ENCODE assay signal across 13 cellular contexts in the genomic region with DNA sequence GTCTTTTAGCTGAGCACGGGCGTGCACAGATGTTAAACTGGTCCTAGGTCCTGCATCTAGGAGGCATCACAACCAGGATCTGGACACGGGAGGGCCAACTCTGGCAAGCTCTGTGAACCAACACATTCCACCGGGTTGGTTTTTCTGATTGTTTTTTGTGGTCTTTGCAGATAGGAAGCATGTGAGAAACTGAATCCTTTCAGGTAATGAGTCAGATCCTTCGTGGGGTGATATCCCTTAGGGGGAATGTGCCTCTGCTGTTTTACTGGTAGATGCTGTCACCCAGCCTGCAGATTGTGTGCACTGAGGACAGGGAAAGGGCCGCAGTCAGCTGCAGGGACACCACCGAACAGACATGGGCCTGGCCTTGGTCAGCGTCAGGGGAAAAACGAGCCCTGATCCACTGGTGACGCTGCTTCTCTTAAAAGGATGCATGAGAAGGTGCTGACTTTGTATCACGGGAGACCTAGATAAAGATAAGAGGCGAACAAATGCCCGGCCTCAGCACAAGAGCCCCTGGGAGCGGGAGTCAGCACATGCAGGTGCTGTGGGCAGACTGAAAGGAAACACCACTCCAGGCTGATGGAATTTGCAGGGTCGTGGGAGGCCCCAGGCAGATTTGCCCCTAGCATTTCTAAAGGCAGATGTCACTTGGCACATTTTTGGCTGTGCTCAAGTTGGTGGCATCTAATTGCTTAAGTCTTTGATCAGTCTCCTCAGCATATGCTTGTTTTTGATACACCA. TPM values are rescaled to one million over a fixed set of nuclear protein-coding genes. Genes with fewer than 3 reads are reported as not detected.
A peak's percentile ranks its signal among the peaks of the same experiment; 100 is the strongest.
DNase-seq lines count a peak whose midpoint lies in the region; ATAC-seq, FAIRE-seq and TF ChIP-seq lines count a peak whose summit lies in the region.
"Had no signal": no experiment of that assay in that cellular context is flagged by ENCODE, and none has a peak within 500 bp of the region (broad histone marks: within the 10 kb centered on the region; RNA-seq: fewer than 3 reads in every experiment).

No MANE protein-coding gene starts in this region.

- no peaks in the 10 kb centered on the region for H3K27me3 Mint-ChIP-seq in CD4-positive, alpha-beta memory T cell
- H3K27me3 Mint-ChIP-seq in activated CD8-positive, alpha-beta T cell treated with anti-CD3 and anti-CD28 coated beads, Interleukin-2, amount 10 ng/mL, durations not matched to agents 7 days and 5 days (ENCODE audit: low read depth): no peaks in the 10 kb centered on the region
- H3K27me3 Mint-ChIP-seq: naive B cell had no signal

- no peak overlapping the region for H2AFZ ChIP-seq in keratinocyte (ENCODE audit: control insufficient read depth, low read length)

- H3K9ac ChIP-seq in keratinocyte (ENCODE audit: control insufficient read depth, extremely low read depth, insufficient read depth, low read length): no peak overlapping the region

- ATAC-seq in activated CD8-positive, alpha-beta T cell treated with anti-CD3 and anti-CD28 coated beads, Interleukin-2, amount 10 ng/mL, durations not matched to agents 7 days and 5 days: no peak
- ATAC-seq in HG02763 (IDR thresholded peaks at IDR 0.05; ENCODE audit: unreplicated experiment): no peak

- H3K27ac Mint-ChIP-seq in CD4-positive, alpha-beta memory T cell: peak overlapping the region in 4 of 7 donors; percentile 9 to 64 (median 52)
- peak overlapping the region; percentile 2 for H3K27ac Mint-ChIP-seq in activated CD8-positive, alpha-beta T cell treated with anti-CD3 and anti-CD28 coated beads, Interleukin-2, amount 10 ng/mL, durations not matched to agents 7 days and 5 days

- H3K79me2 ChIP-seq in keratinocyte (ENCODE audit: control insufficient read depth, insufficient read depth, low read length): no peaks in the 10 kb centered on the region

- H3K27me3 ChIP-seq in CD4-positive, alpha-beta memory T cell (ENCODE audit: insufficient read depth, low read length): no peaks in the 10 kb centered on the region
- no peaks in the 10 kb centered on the region for H3K27me3 ChIP-seq in keratinocyte (ENCODE audit: control insufficient read depth, extremely low read depth, insufficient read depth, low read length)
- H3K27me3 ChIP-seq in vagina: no peaks in the 10 kb centered on the region

- no peaks in the 10 kb centered on the region for H3K9me1 ChIP-seq in keratinocyte (ENCODE audit: control insufficient read depth, extremely low read depth, insufficient read depth, low read length)

- H3K4me3 Mint-ChIP-seq in CD4-positive, alpha-beta memory T cell: no peak overlapping the region
- no peak overlapping the region for H3K4me3 Mint-ChIP-seq in activated CD8-positive, alpha-beta T cell treated with anti-CD3 and anti-CD28 coated beads, Interleukin-2, amount 10 ng/mL, durations not matched to agents 7 days and 5 days
- H3K4me3 Mint-ChIP-seq: naive B cell had no signal

- H3K27ac ChIP-seq in CD4-positive, alpha-beta memory T cell (ENCODE audit: low read depth, low read length): no peak overlapping the region
- no peak overlapping the region for H3K27ac ChIP-seq in keratinocyte (ENCODE audit: control insufficient read depth, insufficient read depth, low read length)
- H3K27ac ChIP-seq in vagina: no peak overlapping the region

- H3K36me3 Mint-ChIP-seq in CD4-positive, alpha-beta memory T cell: peaks cover 28 to 38% of the 10 kb centered on the region in 2 donors
- peaks cover 30% of the 10 kb centered on the region for H3K36me3 Mint-ChIP-seq in activated CD8-positive, alpha-beta T cell treated with anti-CD3 and anti-CD28 coated beads, Interleukin-2, amount 10 ng/mL, durations not matched to agents 7 days and 5 days (ENCODE audit: low read depth)

- dilution Hi-C loops in keratinocyte (cut with MboI; ENCODE audit: extremely low pct_ligation_motif_present, low sequenced_read_pairs): no loop called here

- no peak for DNase-seq in CD4-positive, alpha-beta memory T cell
- DNase-seq in HK-2 (ENCODE audit: unreplicated experiment): peak; percentile 44
- no peak for DNase-seq in activated CD8-positive, alpha-beta T cell treated with anti-CD3 and anti-CD28 coated beads, Interleukin-2, amount 10 ng/mL, durations not matched to agents 7 days and 5 days
- DNase-seq in keratinocyte (ENCODE audit: low read depth, low spot score): no peak
- no peak for DNase-seq in NK-92 (lab: John Stamatoyannopoulos, UW; ENCODE audit: unreplicated experiment)
- DNase-seq in vagina (ENCODE audit: extremely low spot score in 2 of 2): no peak
- no peak for DNase-seq in DMS114 treated with DMSO at 0.1 percent for 48 hours (lab: John Stamatoyannopoulos, UW; ENCODE audit: unreplicated experiment)
- DNase-seq: activated gamma-delta T cell; effector CD4-positive, alpha-beta T cell; naive B cell; NCI-H1436 treated with DMSO at 0.1 percent for 48 hours; stimulated activated CD4-positive, alpha-beta T cell treated with anti-CD3 and anti-CD28 coated beads, Interleukin-2, amount 100 ng/mL, for 24 hours had no signal

- H4K20me1 ChIP-seq in keratinocyte (ENCODE audit: control insufficient read depth, extremely low read depth, insufficient read depth, low read length): no peaks in the 10 kb centered on the region

- H3K9me3 ChIP-seq in CD4-positive, alpha-beta memory T cell (ENCODE audit: control insufficient read depth in 1 of 2, low read length in 2 of 2): no peaks in the 10 kb centered on the region
- H3K9me3 ChIP-seq in keratinocyte (ENCODE audit: control insufficient read depth, low read depth, low read length): no peaks in the 10 kb centered on the region
- H3K9me3 ChIP-seq in vagina: no peaks in the 10 kb centered on the region

- CTCF ChIA-PET in CD4-positive, alpha-beta memory T cell (lab: Charles Lee; ENCODE audit: partially characterized antibody): interaction anchor here (0.7 kb wide), 1 partner anchor 708 kb away, joined by 3 read pairs; no protein-coding TSS in a partner anchor
- CTCF ChIA-PET in activated CD8-positive, alpha-beta T cell treated with anti-CD3 and anti-CD28 coated beads, Interleukin-2, amount 10 ng/mL, durations not matched to agents 7 days and 5 days (lab: Charles Lee): interaction anchor here (1.5 kb wide), 1 partner anchor 14 kb away, joined by 4 read pairs; no protein-coding TSS in a partner anchor

- no peak for TF ChIP-seq CTCF in keratinocyte (optimal IDR thresholded peaks at IDR 0.05 in 1 of 3, IDR thresholded peaks at IDR 0.05 in 1 of 3, conservative IDR thresholded peaks at IDR 0.05 in 1 of 3; ENCODE audit: extremely low read depth in 1 of 3, insufficient read depth in 2 of 3, low read length in 3 of 3)
- TF ChIP-seq CTCF in vagina (IDR thresholded peaks at IDR 0.05): no peak

- FAIRE-seq in keratinocyte (lab: Jason Lieb, UNC): peak; percentile 75

- no peak for TF ChIP-seq POLR2A in vagina (IDR thresholded peaks at IDR 0.05)

- POLR2A ChIA-PET in CD4-positive, alpha-beta memory T cell (lab: Charles Lee; ENCODE audit: partially characterized antibody): interaction anchor here (0.6 kb wide), 1 partner anchor 27 kb away, joined by 3 read pairs; no protein-coding TSS in a partner anchor
- POLR2A ChIA-PET in activated CD8-positive, alpha-beta T cell treated with anti-CD3 and anti-CD28 coated beads, Interleukin-2, amount 10 ng/mL, durations not matched to agents 7 days and 5 days (lab: Charles Lee): no interaction called here

- no peaks in the 10 kb centered on the region for H3K4me1 ChIP-seq in CD4-positive, alpha-beta memory T cell (ENCODE audit: insufficient read depth, low read length)
- H3K4me1 ChIP-seq in keratinocyte (ENCODE audit: control insufficient read depth, extremely low read depth, insufficient read depth, low read length) (peaks cover 60% of the 10 kb centered on the region), vagina (peaks cover 2% of the 10 kb centered on the region)

- no peak overlapping the region for H3K4me2 ChIP-seq in keratinocyte (ENCODE audit: control insufficient read depth, extremely low read depth, insufficient read depth, low read depth, low read length)

- no peaks in the 10 kb centered on the region for H3K9me3 Mint-ChIP-seq in CD4-positive, alpha-beta memory T cell
- no peaks in the 10 kb centered on the region for H3K9me3 Mint-ChIP-seq in activated CD8-positive, alpha-beta T cell treated with anti-CD3 and anti-CD28 coated beads, Interleukin-2, amount 10 ng/mL, durations not matched to agents 7 days and 5 days (ENCODE audit: insufficient read depth)
- H3K9me3 Mint-ChIP-seq: naive B cell had no signal

- H3K4me3 ChIP-seq in CD4-positive, alpha-beta memory T cell (ENCODE audit: low read length in 2 of 2): no peak overlapping the region
- H3K4me3 ChIP-seq in keratinocyte (ENCODE audit: control insufficient read depth in 2 of 3, extremely low read depth in 1 of 3, insufficient read depth in 2 of 3, low read depth in 1 of 3, low read length in 3 of 3): no peak overlapping the region
- H3K4me3 ChIP-seq in vagina: no peak overlapping the region

- intact Hi-C loops in CD4-positive, alpha-beta memory T cell (cut with micrococcal nuclease): loop anchor here (5.0 kb wide), 1 partner anchor 35 kb away; no protein-coding TSS in a partner anchor
- intact Hi-C loops in vagina (cut with DNase I): no loop called here

- H3K4me1 Mint-ChIP-seq in CD4-positive, alpha-beta memory T cell: peaks cover 4 to 12% (median 6%) of the 10 kb centered on the region in 4 donors
- peaks cover 33% of the 10 kb centered on the region for H3K4me1 Mint-ChIP-seq in activated CD8-positive, alpha-beta T cell treated with anti-CD3 and anti-CD28 coated beads, Interleukin-2, amount 10 ng/mL, durations not matched to agents 7 days and 5 days (ENCODE audit: low read depth)

- H3K36me3 ChIP-seq in CD4-positive, alpha-beta memory T cell (ENCODE audit: insufficient read depth, low read length): no peaks in the 10 kb centered on the region
- H3K36me3 ChIP-seq in keratinocyte (ENCODE audit: control insufficient read depth in 2 of 2, extremely low read depth in 1 of 2, insufficient read depth in 2 of 2, low read length in 2 of 2) (no peaks in the 10 kb centered on the region), vagina (no peaks in the 10 kb centered on the region)

RNA-seq across cellular contexts. Expression of a gene that starts 51.1 kb away (rescaled TPM):
- total RNA-seq in CD4-positive, alpha-beta memory T cell: 10 to 100 TPM; 24.0 to 27.3 TPM
- polyA plus RNA-seq in CD4-positive, alpha-beta memory T cell: 10 to 100 TPM in 1 of 2 donors, 1 to 10 TPM in 1; 3.2 to 13.7 TPM
- 10 to 100 TPM; 30.3 to 30.9 TPM for total RNA-seq in activated CD8-positive, alpha-beta T cell treated with anti-CD3 and anti-CD28 coated beads, Interleukin-2, amount 10 ng/mL, durations not matched to agents 7 days and 5 days
- 2.4 to 5.8 TPM (median 2.9 TPM) in 3 replicates for polyA plus RNA-seq in keratinocyte
- 3.4 TPM for polyA plus RNA-seq in keratinocyte (2011; ENCODE audit: low read depth)
- 3.1 and 3.2 TPM in 2 replicates for polyA plus RNA-seq in keratinocyte (2011; cell fraction: cytosol; rRNA removed)
- polyA plus RNA-seq in keratinocyte (2011; cell fraction: nucleus; rRNA removed): 10.6 and 12.9 TPM in 2 replicates
- polyA plus RNA-seq in keratinocyte (2012; ENCODE audit: low replicate concordance): 3.6 and 5.6 TPM in 2 replicates
- polyA minus RNA-seq in keratinocyte: 5.1 to 11.1 TPM (median 6.3 TPM) in 3 replicates
- 10.6 TPM for polyA minus RNA-seq in keratinocyte (2011; cell fraction: cytosol; rRNA and poly(A)+ RNA removed)
- polyA minus RNA-seq in keratinocyte (2011; cell fraction: nucleus; rRNA and poly(A)+ RNA removed): 13.3 and 17.2 TPM in 2 replicates
- 13.5 TPM for total RNA-seq in vagina
